Comparison of ENCODE assay signal across 2 cellular contexts in the genomic region with DNA sequence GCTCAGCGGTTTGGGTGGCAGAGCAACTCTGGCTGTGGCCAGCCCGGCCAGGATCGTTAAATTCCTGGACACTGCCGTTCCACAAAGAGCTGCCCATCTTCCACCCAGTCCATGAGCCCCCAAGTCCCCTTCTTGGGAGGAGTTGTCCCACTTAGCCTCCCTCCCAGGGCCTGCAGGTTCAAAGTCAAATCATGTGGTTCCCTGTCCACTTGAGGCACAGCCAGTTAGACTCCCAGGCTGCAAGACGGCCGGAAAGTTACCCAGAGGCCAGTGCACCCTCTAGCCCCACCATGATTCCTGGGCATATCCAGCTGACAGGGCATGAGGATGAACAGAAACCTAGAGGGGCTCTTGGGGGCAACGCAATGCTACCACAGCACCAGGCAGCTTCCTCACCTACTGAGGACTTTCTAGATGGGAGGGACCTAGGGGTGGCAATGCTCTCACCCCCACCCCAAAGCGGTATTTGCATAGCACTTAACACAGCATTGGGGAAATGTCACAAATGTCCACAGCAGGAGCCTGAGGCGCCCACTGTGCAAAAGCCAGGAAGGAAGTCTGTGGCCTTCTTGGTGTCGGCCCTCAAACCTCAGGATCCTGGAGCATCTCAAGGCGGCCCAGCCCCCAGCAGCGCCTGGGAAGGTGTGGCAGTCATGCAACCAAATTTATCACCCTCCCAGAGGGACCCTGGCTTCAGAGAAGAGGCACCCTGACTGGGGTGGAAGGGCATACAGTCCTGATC.
TF ChIP-seq lines count a peak whose summit lies in the region.

No MANE protein-coding gene starts in this region.

TF ChIP-seq in SK-N-SH, 30 proteins besides CTCF, POLR2A, EP300 and RAD21 (continued from another document):
- no peak for TF ChIP-seq MEF2A (IDR thresholded peaks at IDR 0.05; ENCODE audit: borderline replicate concordance, low read depth)
- TF ChIP-seq, protein P1, sequence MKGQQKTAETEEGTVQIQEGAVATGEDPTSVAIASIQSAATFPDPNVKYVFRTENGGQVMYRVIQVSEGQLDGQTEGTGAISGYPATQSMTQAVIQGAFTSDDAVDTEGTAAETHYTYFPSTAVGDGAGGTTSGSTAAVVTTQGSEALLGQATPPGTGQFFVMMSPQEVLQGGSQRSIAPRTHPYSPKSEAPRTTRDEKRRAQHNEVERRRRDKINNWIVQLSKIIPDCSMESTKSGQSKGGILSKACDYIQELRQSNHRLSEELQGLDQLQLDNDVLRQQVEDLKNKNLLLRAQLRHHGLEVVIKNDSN (IDR thresholded peaks at IDR 0.05; ENCODE audit: borderline replicate concordance, low read depth), result no peak
- TF ChIP-seq TAF1 (IDR thresholded peaks at IDR 0.05; ENCODE audit: borderline replicate concordance, low read depth, low read length), result no peak
- no peak for TF ChIP-seq TEAD4 (IDR thresholded peaks at IDR 0.05; ENCODE audit: borderline replicate concordance, insufficient read depth)
- TF ChIP-seq, protein P2, sequence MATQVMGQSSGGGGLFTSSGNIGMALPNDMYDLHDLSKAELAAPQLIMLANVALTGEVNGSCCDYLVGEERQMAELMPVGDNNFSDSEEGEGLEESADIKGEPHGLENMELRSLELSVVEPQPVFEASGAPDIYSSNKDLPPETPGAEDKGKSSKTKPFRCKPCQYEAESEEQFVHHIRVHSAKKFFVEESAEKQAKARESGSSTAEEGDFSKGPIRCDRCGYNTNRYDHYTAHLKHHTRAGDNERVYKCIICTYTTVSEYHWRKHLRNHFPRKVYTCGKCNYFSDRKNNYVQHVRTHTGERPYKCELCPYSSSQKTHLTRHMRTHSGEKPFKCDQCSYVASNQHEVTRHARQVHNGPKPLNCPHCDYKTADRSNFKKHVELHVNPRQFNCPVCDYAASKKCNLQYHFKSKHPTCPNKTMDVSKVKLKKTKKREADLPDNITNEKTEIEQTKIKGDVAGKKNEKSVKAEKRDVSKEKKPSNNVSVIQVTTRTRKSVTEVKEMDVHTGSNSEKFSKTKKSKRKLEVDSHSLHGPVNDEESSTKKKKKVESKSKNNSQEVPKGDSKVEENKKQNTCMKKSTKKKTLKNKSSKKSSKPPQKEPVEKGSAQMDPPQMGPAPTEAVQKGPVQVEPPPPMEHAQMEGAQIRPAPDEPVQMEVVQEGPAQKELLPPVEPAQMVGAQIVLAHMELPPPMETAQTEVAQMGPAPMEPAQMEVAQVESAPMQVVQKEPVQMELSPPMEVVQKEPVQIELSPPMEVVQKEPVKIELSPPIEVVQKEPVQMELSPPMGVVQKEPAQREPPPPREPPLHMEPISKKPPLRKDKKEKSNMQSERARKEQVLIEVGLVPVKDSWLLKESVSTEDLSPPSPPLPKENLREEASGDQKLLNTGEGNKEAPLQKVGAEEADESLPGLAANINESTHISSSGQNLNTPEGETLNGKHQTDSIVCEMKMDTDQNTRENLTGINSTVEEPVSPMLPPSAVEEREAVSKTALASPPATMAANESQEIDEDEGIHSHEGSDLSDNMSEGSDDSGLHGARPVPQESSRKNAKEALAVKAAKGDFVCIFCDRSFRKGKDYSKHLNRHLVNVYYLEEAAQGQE (IDR thresholded peaks at IDR 0.05; ENCODE audit: low read depth, low read length), result no peak
- no peak for TF ChIP-seq ELF1 (IDR thresholded peaks at IDR 0.05)
- TF ChIP-seq EZH2phosphoT487 (IDR thresholded peaks at IDR 0.05; ENCODE audit: borderline replicate concordance, low read depth), result no peak
TF ChIP-seq in SK-N-SH: peak in this region for 0.

TF ChIP-seq in SK-N-SH treated with all-trans-retinoic acid at 6 μM for 48 hours, 23 proteins besides CTCF, POLR2A, EP300 and RAD21 (continued from another document):
- TF ChIP-seq, protein P3, sequence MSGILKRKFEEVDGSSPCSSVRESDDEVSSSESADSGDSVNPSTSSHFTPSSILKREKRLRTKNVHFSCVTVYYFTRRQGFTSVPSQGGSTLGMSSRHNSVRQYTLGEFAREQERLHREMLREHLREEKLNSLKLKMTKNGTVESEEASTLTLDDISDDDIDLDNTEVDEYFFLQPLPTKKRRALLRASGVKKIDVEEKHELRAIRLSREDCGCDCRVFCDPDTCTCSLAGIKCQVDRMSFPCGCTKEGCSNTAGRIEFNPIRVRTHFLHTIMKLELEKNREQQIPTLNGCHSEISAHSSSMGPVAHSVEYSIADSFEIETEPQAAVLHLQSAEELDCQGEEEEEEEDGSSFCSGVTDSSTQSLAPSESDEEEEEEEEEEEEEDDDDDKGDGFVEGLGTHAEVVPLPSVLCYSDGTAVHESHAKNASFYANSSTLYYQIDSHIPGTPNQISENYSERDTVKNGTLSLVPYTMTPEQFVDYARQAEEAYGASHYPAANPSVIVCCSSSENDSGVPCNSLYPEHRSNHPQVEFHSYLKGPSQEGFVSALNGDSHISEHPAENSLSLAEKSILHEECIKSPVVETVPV (CRISPR knock-in tag; IDR thresholded peaks at IDR 0.05), result no peak
- no peak for TF ChIP-seq ARNTL (CRISPR knock-in tag; IDR thresholded peaks at IDR 0.05; ENCODE audit: borderline replicate concordance, low read depth)
- TF ChIP-seq ZNF70 (CRISPR knock-in tag; IDR thresholded peaks at IDR 0.05), result no peak
- TF ChIP-seq ZFP30 (CRISPR knock-in tag; IDR thresholded peaks at IDR 0.05), result no peak
- no peak for TF ChIP-seq TCF4 (CRISPR knock-in tag; IDR thresholded peaks at IDR 0.05; ENCODE audit: borderline replicate concordance)
- no peak for TF ChIP-seq ZNF565 (CRISPR knock-in tag; conservative IDR thresholded peaks at IDR 0.05; ENCODE audit: low read depth)
- no peak for TF ChIP-seq CSDC2 (CRISPR knock-in tag; IDR thresholded peaks at IDR 0.05)
- no peak for TF ChIP-seq ZC3H10 (CRISPR knock-in tag; IDR thresholded peaks at IDR 0.05)
- no peak for TF ChIP-seq GLIS3 (CRISPR knock-in tag; IDR thresholded peaks at IDR 0.05)
